In the genomic region with DNA sequence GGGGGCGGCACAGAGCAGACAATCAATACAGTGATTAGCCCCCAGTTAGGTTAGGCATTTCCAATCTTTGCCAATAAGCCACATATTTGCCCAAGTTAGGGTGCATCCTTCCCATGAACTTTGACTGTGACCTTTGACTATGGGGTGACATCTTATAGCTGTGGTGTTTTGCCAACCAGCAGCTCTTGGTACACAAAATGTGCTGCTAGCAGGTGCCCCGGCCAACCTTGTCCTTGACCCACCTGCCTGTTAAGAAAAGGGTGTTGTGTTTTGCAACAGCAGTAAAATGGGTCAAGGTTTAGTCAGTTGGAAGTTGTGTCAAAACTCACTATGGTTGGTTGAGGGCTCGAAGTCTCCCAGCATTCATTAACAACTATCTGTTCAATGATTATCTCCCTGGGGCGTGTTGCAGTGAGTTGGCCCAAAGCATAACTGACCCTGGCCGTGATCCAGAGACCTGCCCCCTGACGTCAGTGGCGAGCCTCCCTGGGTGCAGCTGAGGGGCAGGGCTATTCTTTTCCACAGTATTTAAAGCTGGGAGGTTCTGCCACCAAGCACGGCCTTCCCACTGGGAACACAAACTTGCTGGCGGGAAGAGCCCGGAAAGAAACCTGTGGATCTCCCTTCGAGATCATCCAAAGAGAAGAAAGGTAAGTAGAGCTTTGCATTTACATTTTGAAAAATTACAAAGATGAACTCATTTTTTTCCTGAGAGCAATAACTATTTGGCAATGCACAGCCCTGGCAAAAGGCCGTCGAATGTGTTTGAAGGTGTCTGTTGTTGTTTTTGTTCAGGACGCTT, we compare ENCODE assay signal across 1 cellular context.
TF ChIP-seq lines count a peak whose summit lies in the region.

TSS of gene PCK1 (plus strand) at position 557 of the 802 bp plus-strand sequence. CDS start 302 bp downstream, outside the sequence.

TF ChIP-seq in HepG2, 621 proteins besides CTCF, POLR2A, EP300 and RAD21 (continued from another document and continues in another):
- TF ChIP-seq, protein P1, sequence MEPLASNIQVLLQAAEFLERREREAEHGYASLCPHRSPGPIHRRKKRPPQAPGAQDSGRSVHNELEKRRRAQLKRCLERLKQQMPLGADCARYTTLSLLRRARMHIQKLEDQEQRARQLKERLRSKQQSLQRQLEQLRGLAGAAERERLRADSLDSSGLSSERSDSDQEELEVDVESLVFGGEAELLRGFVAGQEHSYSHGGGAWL (CRISPR knock-in tag; IDR thresholded peaks at IDR 0.05) = 0 out of 2 replicates have a peak, but pooled peaks have one; percentile 11
- TF ChIP-seq FLYWCH1 (CRISPR knock-in tag; IDR thresholded peaks at IDR 0.05) (no peak), BORCS8-MEF2B (CRISPR knock-in tag; IDR thresholded peaks at IDR 0.05) (peak; percentile 68), TAF15 (IDR thresholded peaks at IDR 0.05; ENCODE audit: low read depth, low read length, poor library complexity, severe bottlenecking) (no peak), CEBPB (IDR thresholded peaks at IDR 0.05; ENCODE audit: borderline replicate concordance, low read depth, low read length) (peak; percentile 98), ZNF274 (CRISPR knock-in tag; IDR thresholded peaks at IDR 0.05) (peak; percentile 91), POLR2AphosphoS5 (IDR thresholded peaks at IDR 0.05; ENCODE audit: low read depth, low read length) (peak; percentile 99), MEF2D (CRISPR knock-in tag; IDR thresholded peaks at IDR 0.05) (peak; percentile 98), MAZ (IDR thresholded peaks at IDR 0.05; ENCODE audit: borderline replicate concordance, low read depth, low read length) (peak; percentile 72; the same call in 1 of the 2 replicates), MAZ (CRISPR knock-in tag; IDR thresholded peaks at IDR 0.05; ENCODE audit: low read depth) (peak; percentile 67), NFE2L2 (IDR thresholded peaks at IDR 0.05; ENCODE audit: low read length) (no peak), ZNF639 (CRISPR knock-in tag; conservative IDR thresholded peaks at IDR 0.05) (peak; percentile 27; the same call in 1 of the 2 replicates), JUN (CRISPR knock-in tag; IDR thresholded peaks at IDR 0.05) (peak; percentile 93), POGK (CRISPR knock-in tag; conservative IDR thresholded peaks at IDR 0.05) (peak; percentile 98), KDM4B (CRISPR knock-in tag; IDR thresholded peaks at IDR 0.05) (peak; percentile 45; the same call in 1 of the 2 replicates), KLF13 (CRISPR knock-in tag; IDR thresholded peaks at IDR 0.05) (no peak), YY1 (IDR thresholded peaks at IDR 0.05; ENCODE audit: insufficient read depth, insufficient replicate concordance, low read depth, low read length) (peak; percentile 61), HBP1 (CRISPR knock-in tag; IDR thresholded peaks at IDR 0.05; ENCODE audit: low read depth) (no peak; the same call in none of the 2 replicates), NFATC3 (CRISPR knock-in tag; IDR thresholded peaks at IDR 0.05) (peak; percentile 46; the same call in 1 of the 2 replicates), FOXC1 (CRISPR knock-in tag; IDR thresholded peaks at IDR 0.05; ENCODE audit: borderline replicate concordance) (peak; percentile 85), ZNF333 (CRISPR knock-in tag; IDR thresholded peaks at IDR 0.05; ENCODE audit: borderline replicate concordance) (no peak; the same call in 1 of the 2 replicates), ZBTB46 (CRISPR knock-in tag; IDR thresholded peaks at IDR 0.05; ENCODE audit: borderline replicate concordance) (no peak), MXD1 (CRISPR knock-in tag; IDR thresholded peaks at IDR 0.05) (no peak), ZNF563 (CRISPR knock-in tag; IDR thresholded peaks at IDR 0.05) (peak; percentile 53; the same call in 1 of the 2 replicates), ZNF773 (CRISPR knock-in tag; IDR thresholded peaks at IDR 0.05; ENCODE audit: borderline replicate concordance) (no peak), ZBTB7A (CRISPR knock-in tag; IDR thresholded peaks at IDR 0.05) (peak; percentile 98), KMT2B (CRISPR knock-in tag; IDR thresholded peaks at IDR 0.05) (0 out of 2 replicates have a peak, but pooled peaks have one; percentile 50), ZNF780A (CRISPR knock-in tag; IDR thresholded peaks at IDR 0.05) (no peak; the same call in 1 of the 2 replicates), ZNF143 (CRISPR knock-in tag; IDR thresholded peaks at IDR 0.05) (0 out of 2 replicates have a peak, but pooled peaks have one; percentile 55), HIC2 (CRISPR knock-in tag; IDR thresholded peaks at IDR 0.05; ENCODE audit: low read depth) (peak; percentile 90; the same call in 1 of the 2 replicates), ZNF703 (CRISPR knock-in tag; IDR thresholded peaks at IDR 0.05; ENCODE audit: borderline replicate concordance) (no peak)
- TF ChIP-seq, protein P2, sequence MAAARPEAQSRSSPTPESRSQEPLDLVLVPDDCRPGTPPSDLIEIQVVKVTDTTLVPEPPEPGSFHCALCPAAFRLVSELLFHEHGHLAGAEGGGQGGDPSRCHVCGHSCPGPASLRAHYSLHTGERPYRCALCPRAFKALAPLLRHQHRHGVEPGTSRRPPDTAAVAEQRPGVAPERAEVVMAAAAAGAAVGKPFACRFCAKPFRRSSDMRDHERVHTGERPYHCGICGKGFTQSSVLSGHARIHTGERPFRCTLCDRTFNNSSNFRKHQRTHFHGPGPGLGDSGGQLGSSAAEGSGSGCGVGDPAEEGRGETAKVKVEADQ (CRISPR knock-in tag; IDR thresholded peaks at IDR 0.05; ENCODE audit: borderline replicate concordance) = peak; percentile 94; the same call in 1 of the 2 replicates
- TF ChIP-seq, protein P3, sequence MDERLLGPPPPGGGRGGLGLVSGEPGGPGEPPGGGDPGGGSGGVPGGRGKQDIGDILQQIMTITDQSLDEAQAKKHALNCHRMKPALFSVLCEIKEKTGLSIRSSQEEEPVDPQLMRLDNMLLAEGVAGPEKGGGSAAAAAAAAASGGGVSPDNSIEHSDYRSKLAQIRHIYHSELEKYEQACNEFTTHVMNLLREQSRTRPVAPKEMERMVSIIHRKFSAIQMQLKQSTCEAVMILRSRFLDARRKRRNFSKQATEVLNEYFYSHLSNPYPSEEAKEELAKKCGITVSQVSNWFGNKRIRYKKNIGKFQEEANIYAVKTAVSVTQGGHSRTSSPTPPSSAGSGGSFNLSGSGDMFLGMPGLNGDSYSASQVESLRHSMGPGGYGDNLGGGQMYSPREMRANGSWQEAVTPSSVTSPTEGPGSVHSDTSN (CRISPR knock-in tag; IDR thresholded peaks at IDR 0.05) = peak; percentile 63
- TF ChIP-seq, protein P4, sequence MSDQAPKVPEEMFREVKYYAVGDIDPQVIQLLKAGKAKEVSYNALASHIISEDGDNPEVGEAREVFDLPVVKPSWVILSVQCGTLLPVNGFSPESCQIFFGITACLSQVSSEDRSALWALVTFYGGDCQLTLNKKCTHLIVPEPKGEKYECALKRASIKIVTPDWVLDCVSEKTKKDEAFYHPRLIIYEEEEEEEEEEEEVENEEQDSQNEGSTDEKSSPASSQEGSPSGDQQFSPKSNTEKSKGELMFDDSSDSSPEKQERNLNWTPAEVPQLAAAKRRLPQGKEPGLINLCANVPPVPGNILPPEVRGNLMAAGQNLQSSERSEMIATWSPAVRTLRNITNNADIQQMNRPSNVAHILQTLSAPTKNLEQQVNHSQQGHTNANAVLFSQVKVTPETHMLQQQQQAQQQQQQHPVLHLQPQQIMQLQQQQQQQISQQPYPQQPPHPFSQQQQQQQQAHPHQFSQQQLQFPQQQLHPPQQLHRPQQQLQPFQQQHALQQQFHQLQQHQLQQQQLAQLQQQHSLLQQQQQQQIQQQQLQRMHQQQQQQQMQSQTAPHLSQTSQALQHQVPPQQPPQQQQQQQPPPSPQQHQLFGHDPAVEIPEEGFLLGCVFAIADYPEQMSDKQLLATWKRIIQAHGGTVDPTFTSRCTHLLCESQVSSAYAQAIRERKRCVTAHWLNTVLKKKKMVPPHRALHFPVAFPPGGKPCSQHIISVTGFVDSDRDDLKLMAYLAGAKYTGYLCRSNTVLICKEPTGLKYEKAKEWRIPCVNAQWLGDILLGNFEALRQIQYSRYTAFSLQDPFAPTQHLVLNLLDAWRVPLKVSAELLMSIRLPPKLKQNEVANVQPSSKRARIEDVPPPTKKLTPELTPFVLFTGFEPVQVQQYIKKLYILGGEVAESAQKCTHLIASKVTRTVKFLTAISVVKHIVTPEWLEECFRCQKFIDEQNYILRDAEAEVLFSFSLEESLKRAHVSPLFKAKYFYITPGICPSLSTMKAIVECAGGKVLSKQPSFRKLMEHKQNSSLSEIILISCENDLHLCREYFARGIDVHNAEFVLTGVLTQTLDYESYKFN (CRISPR knock-in tag; conservative IDR thresholded peaks at IDR 0.05) = peak; percentile 99
- TF ChIP-seq, protein P5, sequence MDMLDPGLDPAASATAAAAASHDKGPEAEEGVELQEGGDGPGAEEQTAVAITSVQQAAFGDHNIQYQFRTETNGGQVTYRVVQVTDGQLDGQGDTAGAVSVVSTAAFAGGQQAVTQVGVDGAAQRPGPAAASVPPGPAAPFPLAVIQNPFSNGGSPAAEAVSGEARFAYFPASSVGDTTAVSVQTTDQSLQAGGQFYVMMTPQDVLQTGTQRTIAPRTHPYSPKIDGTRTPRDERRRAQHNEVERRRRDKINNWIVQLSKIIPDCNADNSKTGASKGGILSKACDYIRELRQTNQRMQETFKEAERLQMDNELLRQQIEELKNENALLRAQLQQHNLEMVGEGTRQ (IDR thresholded peaks at IDR 0.05; ENCODE audit: low read depth, low read length) = no peak
- TF ChIP-seq, protein P5 (CRISPR knock-in tag; IDR thresholded peaks at IDR 0.05; ENCODE audit: borderline replicate concordance) = peak; percentile 65; the same call in 1 of the 2 replicates
